In genomic region chr2:133140620-133141019, GRCh38 we compare ENCODE assay signal across 16 cellular contexts.
DNase-seq lines count a peak whose midpoint lies in the region; ATAC-seq, FAIRE-seq and TF ChIP-seq lines count a peak whose summit lies in the region.
"Had no signal": no experiment of that assay in that cellular context is flagged by ENCODE, and none has a peak within 500 bp of the region (broad histone marks: within the 10 kb centered on the region; RNA-seq: fewer than 3 reads in every experiment).

No MANE protein-coding gene starts in this region.

- H3K23me2 ChIP-seq in H9 (ENCODE audit: insufficient read length, low read depth, low read length, poor library complexity, severe bottlenecking), result no peaks in the 10 kb centered on the region

- peaks cover 3% of the 10 kb centered on the region for H3K27me3 Mint-ChIP-seq in H9 (ENCODE audit: low read depth)
- H3K27me3 Mint-ChIP-seq: CD4-positive, alpha-beta T cell had no signal

- H3K56ac ChIP-seq in H9 (ENCODE audit: insufficient read length, low read depth, low read length), result no peak overlapping the region

- no peak overlapping the region for H2BK120ac ChIP-seq in H9 (ENCODE audit: low read depth, low read length, poor library complexity, severe bottlenecking)

- no peak overlapping the region for H3K14ac ChIP-seq in H9 (ENCODE audit: insufficient read depth, low read length)

- H4K91ac ChIP-seq in H9 (ENCODE audit: insufficient read length, low read depth, low read length), result no peak overlapping the region

- no CpG with 5 or more reads among the region's 1 CpG for WGBS in H9 (ENCODE audit: extremely low coverage, insufficient read length, low lambda C conversion rate)
- 89 to 92% (median 92%) methylated on average over 1 of the region's 1 CpG for WGBS in small intestine, 3 donors

- H3K23ac ChIP-seq in H9 (ENCODE audit: insufficient read length, low read depth, low read length), result no peak overlapping the region

- H3K4me3 Mint-ChIP-seq in H9, result no peak overlapping the region
- H3K4me3 Mint-ChIP-seq in stimulated activated effector memory CD8-positive, alpha-beta T cell treated with anti-CD3 and anti-CD28 coated beads, Interleukin-12 subunit alpha, Interleukin-12 subunit beta, amount 100 ng/mL, for 72 hours, result no peak overlapping the region
- H3K4me3 Mint-ChIP-seq: CD4-positive, alpha-beta T cell had no signal

- H3K9ac ChIP-seq in H9 (ENCODE audit: extremely low read depth, insufficient read length, low read length), result no peak overlapping the region

- H3K4ac ChIP-seq in H9 (ENCODE audit: low read depth, low read length), result no peak overlapping the region

- H2BK12ac ChIP-seq in H9 (ENCODE audit: insufficient read length, low read depth, low read length), result no peak overlapping the region

- intact Hi-C loops in PC-9 (cut with micrococcal nuclease; ENCODE audit: unreplicated experiment), result no loop called here

- no peaks in the 10 kb centered on the region for H3K79me1 ChIP-seq in H9 (ENCODE audit: insufficient read depth, low read depth, low read length, poor library complexity, severe bottlenecking)

- H3K4me1 ChIP-seq in H9 (ENCODE audit: insufficient read depth, low read length) (peaks cover 8% of the 10 kb centered on the region; the same call in 1 of the 2 replicates), PC-9 (replicated peaks; ENCODE audit: insufficient read depth) (no peaks in the 10 kb centered on the region), small intestine (ENCODE audit: control insufficient read depth in 2 of 2, insufficient read depth in 1 of 2, low read depth in 1 of 2, low read length in 1 of 2) (no peaks in the 10 kb centered on the region)
- H3K4me1 ChIP-seq in effector memory CD4-positive, alpha-beta T cell (ENCODE audit: control insufficient read depth, insufficient read depth, low read length, poor library complexity, severe bottlenecking), result no peaks in the 10 kb centered on the region
- H3K4me1 ChIP-seq: BE2C, SJSA1 had no signal

- no peak overlapping the region for H3K18ac ChIP-seq in H9 (ENCODE audit: insufficient read length, low read depth, low read length)

- H2AFZ ChIP-seq in H9 (ENCODE audit: low read length) (no peak overlapping the region), PC-9 (0 out of 2 replicates have a peak overlapping the region, but pooled peaks have one; percentile 54)

- H3F3A ChIP-seq in PC-9 (ENCODE audit: insufficient read depth, low read depth), result no peaks in the 10 kb centered on the region

- H3K9me2 ChIP-seq in PC-9 (ENCODE audit: insufficient read depth), result no peaks in the 10 kb centered on the region

- no peak overlapping the region for H3K4me3 ChIP-seq in PC-9
- H3K4me3 ChIP-seq in small intestine (ENCODE audit: low read depth in 1 of 2, low read length in 2 of 2), result no peak overlapping the region
- no peak overlapping the region for H3K4me3 ChIP-seq in effector memory CD4-positive, alpha-beta T cell (ENCODE audit: insufficient read depth, low read depth, low read length, poor library complexity, severe bottlenecking)
- H3K4me3 ChIP-seq: SJSA1 had no signal

- no peak overlapping the region for H2BK15ac ChIP-seq in H9 (ENCODE audit: low read depth, low read length)

- DNase-seq in H9, result no peak
- no peak for DNase-seq in PC-9
- DNase-seq in small intestine, result no peak
- no peak for DNase-seq in stimulated activated effector memory CD8-positive, alpha-beta T cell treated with anti-CD3 and anti-CD28 coated beads, Interleukin-12 subunit alpha, Interleukin-12 subunit beta, amount 100 ng/mL, for 72 hours (ENCODE audit: low spot score in 2 of 2)
- DNase-seq in effector memory CD4-positive, alpha-beta T cell, result no peak
- no peak for DNase-seq in DMS 273 (lab: John Stamatoyannopoulos, UW; ENCODE audit: unreplicated experiment)
- DNase-seq: BE2C; CD4-positive, alpha-beta T cell; Kasumi-1; NCI-H1930; NCI-H69; NK-92 treated with Interleukin-12 subunit alpha and Interleukin-12 subunit beta, amount 100 ng/mL, for 24 hours; SW 1271 had no signal

- H3K9me3 ChIP-seq in H9 (ENCODE audit: control insufficient read depth, low read depth, low read length) (no peaks in the 10 kb centered on the region), PC-9 (ENCODE audit: insufficient read depth, low read depth) (no peaks in the 10 kb centered on the region), small intestine (ENCODE audit: control insufficient read depth, low read depth) (no peaks in the 10 kb centered on the region)
- H3K9me3 ChIP-seq in effector memory CD4-positive, alpha-beta T cell (ENCODE audit: control insufficient read depth, low read length), result no peaks in the 10 kb centered on the region
- H3K9me3 ChIP-seq: BE2C, SJSA1 had no signal

- H3K27me3 ChIP-seq in H9 (ENCODE audit: insufficient read depth, low read length) (no peaks in the 10 kb centered on the region; the same call in 1 of the 2 replicates), PC-9 (ENCODE audit: insufficient read depth, low read depth) (no peaks in the 10 kb centered on the region), small intestine (ENCODE audit: control insufficient read depth in 2 of 2, insufficient read depth in 2 of 2, low read length in 2 of 2) (no peaks in the 10 kb centered on the region)
- H3K27me3 ChIP-seq in effector memory CD4-positive, alpha-beta T cell (replicated peaks; ENCODE audit: control insufficient read depth, insufficient read depth, low read length, poor library complexity, severe bottlenecking), result no peaks in the 10 kb centered on the region
- H3K27me3 ChIP-seq: BE2C, SJSA1 had no signal

- CTCF ChIA-PET in PC-9 (lab: Charles Lee), result no interaction called here

- H3K4me2 ChIP-seq in H9 (ENCODE audit: insufficient read depth, insufficient read length, low read length) (peak overlapping the region; percentile 14), PC-9 (peak overlapping the region; percentile 59)

- H3T11ph ChIP-seq in H9 (ENCODE audit: low read length), result no peak overlapping the region

- H2AK5ac ChIP-seq in H9 (ENCODE audit: insufficient read length, low read length), result no peak overlapping the region

- no peaks in the 10 kb centered on the region for H3K9me3 Mint-ChIP-seq in H9
- peaks cover 12% of the 10 kb centered on the region for H3K9me3 Mint-ChIP-seq in stimulated activated effector memory CD8-positive, alpha-beta T cell treated with anti-CD3 and anti-CD28 coated beads, Interleukin-12 subunit alpha, Interleukin-12 subunit beta, amount 100 ng/mL, for 72 hours

- peak overlapping the region in 1 of 3 experiments; percentile 64; a peak in 1 of 7 replicates for H3K27ac Mint-ChIP-seq in H9
- H3K27ac Mint-ChIP-seq in stimulated activated effector memory CD8-positive, alpha-beta T cell treated with anti-CD3 and anti-CD28 coated beads, Interleukin-12 subunit alpha, Interleukin-12 subunit beta, amount 100 ng/mL, for 72 hours, result no peak overlapping the region
- H3K27ac Mint-ChIP-seq: CD4-positive, alpha-beta T cell had no signal

- POLR2A ChIA-PET in PC-9 (lab: Charles Lee; ENCODE audit: unreplicated experiment), result no interaction called here

- H3K36me3 ChIP-seq in PC-9 (ENCODE audit: low read depth), result no peaks in the 10 kb centered on the region
- no peaks in the 10 kb centered on the region for H3K36me3 ChIP-seq in small intestine (ENCODE audit: control insufficient read depth in 2 of 2, insufficient read depth in 2 of 2, low read length in 2 of 2)
- no peaks in the 10 kb centered on the region for H3K36me3 ChIP-seq in effector memory CD4-positive, alpha-beta T cell (ENCODE audit: control insufficient read depth, insufficient read depth, low read length)
- H3K36me3 ChIP-seq: BE2C, SJSA1 had no signal

- ATAC-seq in stimulated activated effector memory CD8-positive, alpha-beta T cell treated with anti-CD3 and anti-CD28 coated beads, Interleukin-12 subunit alpha, Interleukin-12 subunit beta, amount 100 ng/mL, for 72 hours, result no peak
- ATAC-seq: HCT116 had no signal

- no peaks in the 10 kb centered on the region for H4K20me1 ChIP-seq in H9 (ENCODE audit: control insufficient read depth, insufficient read depth, insufficient read length)
- H4K20me1 ChIP-seq in PC-9 (ENCODE audit: insufficient read depth), result no peaks in the 10 kb centered on the region

- H4K8ac ChIP-seq in H9 (replicated peaks; ENCODE audit: insufficient read length, low read depth, low read length), result no peak overlapping the region

- TF ChIP-seq CTCF in H9 (conservative IDR thresholded peaks at IDR 0.05), result no peak
- TF ChIP-seq CTCF in PC-9 (conservative IDR thresholded peaks at IDR 0.05), result no peak

- no peak overlapping the region for H2BK5ac ChIP-seq in H9 (ENCODE audit: insufficient read length, low read length)

- no peak overlapping the region for H2BK20ac ChIP-seq in H9 (ENCODE audit: low read depth, low read length, poor library complexity, severe bottlenecking)

- no peaks in the 10 kb centered on the region for H3K36me3 Mint-ChIP-seq in H9 (ENCODE audit: insufficient read depth in 1 of 3, low read depth in 3 of 3)
- H3K36me3 Mint-ChIP-seq in stimulated activated effector memory CD8-positive, alpha-beta T cell treated with anti-CD3 and anti-CD28 coated beads, Interleukin-12 subunit alpha, Interleukin-12 subunit beta, amount 100 ng/mL, for 72 hours, result no peaks in the 10 kb centered on the region

- no peak overlapping the region for H4K5ac ChIP-seq in H9 (ENCODE audit: insufficient read length, low read depth, low read length)

- H3K27ac ChIP-seq in H9 (ENCODE audit: insufficient read length, low read depth, low read length) (no peak overlapping the region), PC-9 (no peak overlapping the region), small intestine (ENCODE audit: low read depth in 1 of 2, low read length in 1 of 2) (no peak overlapping the region)
- no peak overlapping the region for H3K27ac ChIP-seq in effector memory CD4-positive, alpha-beta T cell (ENCODE audit: insufficient read depth, low read length, poor library complexity, severe bottlenecking)
- H3K27ac ChIP-seq: SJSA1 had no signal

- H3K4me1 Mint-ChIP-seq in H9, result peaks cover 41 to 44% of the 10 kb centered on the region in 2 experiments
- H3K4me1 Mint-ChIP-seq in stimulated activated effector memory CD8-positive, alpha-beta T cell treated with anti-CD3 and anti-CD28 coated beads, Interleukin-12 subunit alpha, Interleukin-12 subunit beta, amount 100 ng/mL, for 72 hours, result no peaks in the 10 kb centered on the region

- H3K79me2 ChIP-seq in H9 (ENCODE audit: insufficient read depth, low read length) (no peaks in the 10 kb centered on the region), PC-9 (ENCODE audit: low read depth) (no peaks in the 10 kb centered on the region)

- BruUV-seq in PC-9 (replicated peaks; lab: Mats Ljungman, UMichigan), result no TSS peak

- FAIRE-seq in endometrium (lab: Jason Lieb, UNC) (peak; percentile 55), small intestine (lab: Jason Lieb, UNC) (peak; percentile 39)
